Comparison of ENCODE assay signal across 21 cellular contexts in genomic region chr3:130412991-130413390, GRCh38.
"Had no signal": no experiment of that assay in that cellular context is flagged by ENCODE, and none has a peak within 500 bp of the region (broad histone marks: within the 10 kb centered on the region; RNA-seq: fewer than 3 reads in every experiment).

No MANE protein-coding gene starts in this region.

- H3K27ac ChIP-seq: coronary artery, dorsolateral prefrontal cortex, epithelial cell of prostate, esophagus squamous epithelium, gastrocnemius medialis, heart right ventricle, left lung, lower lobe of right lung had no signal

- H3K4me3 ChIP-seq: coronary artery, dorsolateral prefrontal cortex, esophagus squamous epithelium, gastrocnemius medialis, heart right ventricle, left lung, lower lobe of right lung had no signal

- H3K36me3 ChIP-seq: esophagus squamous epithelium, gastrocnemius medialis, heart right ventricle, left lung, lower lobe of right lung had no signal

- H3K27me3 ChIP-seq: dorsolateral prefrontal cortex, esophagus squamous epithelium, gastrocnemius medialis, heart right ventricle, left lung had no signal

- H3K9me3 ChIP-seq: esophagus squamous epithelium, gastrocnemius medialis, lower lobe of right lung had no signal

- H3K4me1 ChIP-seq: esophagus squamous epithelium, gastrocnemius medialis, heart right ventricle, left lung, lower lobe of right lung had no signal

- DNase-seq: dermis blood vessel endothelial cell; dorsolateral prefrontal cortex; effector CD4-positive, alpha-beta T cell; effector memory CD4-positive, alpha-beta T cell; erythroblast; esophagus squamous epithelium; foreskin fibroblast; foreskin melanocyte; gastrocnemius medialis; glutamatergic neuron; head of caudate nucleus; heart right ventricle; hippocampal formation; left cardiac atrium; left lung; left ventricle myocardium superior; lower lobe of right lung; mesenchymal stem cell; midbrain had no signal
